Comparison of ENCODE assay signal across 7 cellular contexts in the genomic region with DNA sequence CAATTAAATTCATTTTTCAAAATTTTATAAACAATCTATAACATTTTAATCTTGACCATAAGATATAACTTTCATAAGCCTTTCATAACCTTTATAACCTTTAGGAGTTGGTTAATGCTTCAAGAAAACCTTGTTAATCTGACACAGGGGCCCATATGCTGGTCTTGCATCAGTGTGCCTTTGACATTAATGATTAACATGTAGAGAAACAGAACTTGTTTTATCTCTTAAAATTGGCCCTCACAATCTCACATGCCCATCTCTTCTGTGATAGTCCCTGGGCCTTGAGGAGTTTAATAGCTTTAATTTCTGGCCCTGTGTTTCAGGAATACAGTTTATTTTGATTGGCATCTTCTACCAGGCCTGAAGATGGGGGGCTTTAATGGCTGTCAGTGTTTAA. TPM values are rescaled to one million over a fixed set of nuclear protein-coding genes. Genes with fewer than 3 reads are reported as not detected.
"Had no signal": no experiment of that assay in that cellular context is flagged by ENCODE, and none has a peak within 500 bp of the region (broad histone marks: within the 10 kb centered on the region; RNA-seq: fewer than 3 reads in every experiment).

No MANE protein-coding gene starts in this region.

RNA-seq across cellular contexts. Expression of a gene that starts 7.7 kb away (rescaled TPM):
- total RNA-seq: MCF 10A, NCI-H460, OCI-LY7, PC-9, Right ventricle myocardium inferior, RPMI7951, SJCRH30 had no signal
